In the genomic region with DNA sequence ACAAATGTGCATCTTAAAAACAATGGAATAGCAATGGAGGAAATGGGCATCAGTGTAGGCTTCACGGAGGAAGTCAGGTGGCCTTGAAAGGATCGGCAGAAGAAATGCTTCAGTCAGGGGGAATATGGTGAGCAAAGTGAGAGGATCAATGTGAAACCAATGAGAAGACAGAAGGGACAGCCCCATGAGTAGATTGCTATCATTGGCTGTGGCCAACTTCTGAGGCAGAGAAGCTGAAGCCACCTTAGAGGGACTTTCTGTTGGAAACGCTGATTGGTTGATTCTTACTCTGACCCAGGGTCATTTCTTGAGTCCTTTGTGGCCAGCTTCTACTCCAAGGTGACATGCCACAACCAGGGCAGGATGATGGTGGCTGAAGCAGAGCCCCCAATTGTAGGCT, we compare ENCODE assay signal across 22 cellular contexts.
"Had no signal": no experiment of that assay in that cellular context is flagged by ENCODE, and none has a peak within 500 bp of the region (broad histone marks: within the 10 kb centered on the region; RNA-seq: fewer than 3 reads in every experiment).

No MANE protein-coding gene starts in this region.

- H3K9me3 Mint-ChIP-seq: activated CD8-positive, alpha-beta T cell treated with anti-CD3 and anti-CD28 coated beads for 36 hours; activated naive CD8-positive, alpha-beta T cell treated with anti-CD3 and anti-CD28 coated beads for 36 hours; activated T-cell treated with anti-CD3 and anti-CD28 coated beads, Interleukin-2, amount 50 U/mL, for 24 hours; endodermal cell; nephron; stimulated activated naive CD8-positive, alpha-beta T cell treated with anti-CD3 and anti-CD28 coated beads, Interleukin-15, Interleukin-2, amounts not matched to agents 100 ng/mL and 50 ng/mL, for 24 hours; T-helper 2 cell treated with Interferon-gamma antibody and Interleukin-4, amounts not matched to agents 5 μg/mL and 100 μg/mL, for 36 hours had no signal

- H3K27me3 ChIP-seq: heart right ventricle, tibial artery had no signal

- H3K4me3 Mint-ChIP-seq: activated CD4-positive, alpha-beta T cell treated with anti-CD3 and anti-CD28 coated beads, Interleukin-2, amount 10 ng/mL, durations not matched to agents 7 days and 5 days; activated CD8-positive, alpha-beta T cell treated with anti-CD3 and anti-CD28 coated beads for 36 hours; activated naive CD8-positive, alpha-beta T cell treated with anti-CD3 and anti-CD28 coated beads for 36 hours; activated T-cell treated with anti-CD3 and anti-CD28 coated beads, Interleukin-2, amount 50 U/mL, for 24 hours; endodermal cell; nephron; stimulated activated naive CD8-positive, alpha-beta T cell treated with anti-CD3 and anti-CD28 coated beads, Interleukin-15, Interleukin-2, amounts not matched to agents 100 ng/mL and 50 ng/mL, for 24 hours; T-helper 2 cell treated with Interferon-gamma antibody and Interleukin-4, amounts not matched to agents 5 μg/mL and 100 μg/mL, for 36 hours had no signal

- H3K36me3 ChIP-seq: cardiac muscle cell, heart right ventricle, tibial artery had no signal

- H3K4me1 Mint-ChIP-seq: activated CD4-positive, alpha-beta T cell treated with anti-CD3 and anti-CD28 coated beads, Interleukin-2, amount 10 ng/mL, durations not matched to agents 7 days and 5 days; activated naive CD8-positive, alpha-beta T cell treated with anti-CD3 and anti-CD28 coated beads for 36 hours had no signal

- H2AFZ ChIP-seq: parathyroid adenoma had no signal

- H3K79me2 ChIP-seq: parathyroid adenoma had no signal

- H3K27ac ChIP-seq: cardiac muscle cell, parathyroid adenoma, tibial artery, VCaP had no signal

- DNase-seq: activated CD4-positive, alpha-beta T cell treated with anti-CD3 and anti-CD28 coated beads, Interleukin-2, amount 10 ng/mL, durations not matched to agents 7 days and 5 days; activated CD4-positive, CD25-positive, alpha-beta regulatory T cell treated with anti-CD3 and anti-CD28 coated beads, Interleukin-2, amount 50 U/mL, for 72 hours; activated CD8-positive, alpha-beta T cell treated with anti-CD3 and anti-CD28 coated beads for 36 hours; activated naive CD4-positive, alpha-beta T cell treated with Interleukin-2 at 50 U/mL for 16 hours; activated naive CD8-positive, alpha-beta T cell treated with anti-CD3 and anti-CD28 coated beads for 36 hours; activated T-cell treated with anti-CD3 and anti-CD28 coated beads, Interleukin-2, amount 50 U/mL, for 24 hours; amniotic stem cell; cortex of kidney; endodermal cell; heart right ventricle; islet precursor cell; left cardiac atrium; mesenchymal stem cell; stimulated activated CD4-positive, alpha-beta T cell treated with anti-CD3 and anti-CD28 coated beads, Interleukin-4, amount 100 ng/mL, for 24 hours; tibial artery had no signal

- H3K27ac Mint-ChIP-seq: activated CD8-positive, alpha-beta T cell treated with anti-CD3 and anti-CD28 coated beads for 36 hours; activated naive CD8-positive, alpha-beta T cell treated with anti-CD3 and anti-CD28 coated beads for 36 hours; activated T-cell treated with anti-CD3 and anti-CD28 coated beads, Interleukin-2, amount 50 U/mL, for 24 hours; endodermal cell; stimulated activated naive CD8-positive, alpha-beta T cell treated with anti-CD3 and anti-CD28 coated beads, Interleukin-15, Interleukin-2, amounts not matched to agents 100 ng/mL and 50 ng/mL, for 24 hours; T-helper 2 cell treated with Interferon-gamma antibody and Interleukin-4, amounts not matched to agents 5 μg/mL and 100 μg/mL, for 36 hours had no signal

- H3K27me3 Mint-ChIP-seq: activated CD8-positive, alpha-beta T cell treated with anti-CD3 and anti-CD28 coated beads for 36 hours had no signal

- H3K9me3 ChIP-seq: heart right ventricle, tibial artery had no signal

- H3K4me1 ChIP-seq: parathyroid adenoma had no signal

- H3K9ac ChIP-seq: parathyroid adenoma had no signal

- ATAC-seq: activated CD8-positive, alpha-beta T cell treated with anti-CD3 and anti-CD28 coated beads for 36 hours; left cardiac atrium; right cardiac atrium had no signal

- H3K4me3 ChIP-seq: cardiac muscle cell, heart right ventricle, tibial artery had no signal
